ENCODE assay signal across 9 cellular contexts in genomic region chr1:20426923-20427322, GRCh38.
DNase-seq lines count a peak whose midpoint lies in the region; ATAC-seq and TF ChIP-seq lines count a peak whose summit lies in the region.
"Had no signal": no experiment of that assay in that cellular context is flagged by ENCODE, and none has a peak within 500 bp of the region (broad histone marks: within the 10 kb centered on the region; RNA-seq: fewer than 3 reads in every experiment).

No MANE protein-coding gene starts in this region.

- ATAC-seq in HG02840 (IDR thresholded peaks at IDR 0.05; ENCODE audit: low FRiP score, unreplicated experiment), result no peak
- no peak for ATAC-seq in GM21825 (IDR thresholded peaks at IDR 0.05; ENCODE audit: unreplicated experiment)

- DNase-seq in AG10803 (ENCODE audit: low read depth) (peak; percentile 84), HS-5 (ENCODE audit: low read depth) (peak; percentile 86), amniotic epithelial cell (ENCODE audit: low read depth) (peak; percentile 81), islet precursor cell (peak; percentile 67), COLO668 (lab: John Stamatoyannopoulos, UW; ENCODE audit: unreplicated experiment) (no peak), inferior parietal cortex (ENCODE audit: extremely low spot score) (no peak)
- DNase-seq: activated CD8-positive, alpha-beta memory T cell treated with anti-CD3 and anti-CD28 coated beads, Interleukin-2, amount 50 U/mL, for 4 hours had no signal

- no peak for TF ChIP-seq CTCF in AG10803 (conservative IDR thresholded peaks at IDR 0.05; ENCODE audit: low read length)

- no peak overlapping the region for H3K4me3 ChIP-seq in AG10803 (ENCODE audit: low read length)

Comparison
In these comparisons a context has a peak if more than half of its experiments do, and no peak if none do; other contexts are left out.
1. DNase-seq: peak in AG10803 (single experiment), HS-5 (single experiment), amniotic epithelial cell (single experiment) and islet precursor cell (single experiment); none in COLO668 (single experiment) and inferior parietal cortex (single experiment).